In genomic region chr7:149240637-149241036, GRCh38 we compare ENCODE assay signal across 8 cellular contexts. TPM values are rescaled to one million over a fixed set of nuclear protein-coding genes. Genes with fewer than 3 reads are reported as not detected.
DNase-seq lines count a peak whose midpoint lies in the region; ATAC-seq and TF ChIP-seq lines count a peak whose summit lies in the region.

No MANE protein-coding gene starts in this region.

- H3K36me3 Mint-ChIP-seq in CD8-positive, alpha-beta T cell: peaks cover 10% of the 10 kb centered on the region
- peaks cover 15% of the 10 kb centered on the region for H3K36me3 Mint-ChIP-seq in endodermal cell (ENCODE audit: low read depth)

- peaks cover 41% of the 10 kb centered on the region for H3K4me1 Mint-ChIP-seq in CD8-positive, alpha-beta T cell (ENCODE audit: low read depth)
- peaks cover 6% of the 10 kb centered on the region for H3K4me1 Mint-ChIP-seq in endodermal cell

- H3K36me3 ChIP-seq in CD8-positive, alpha-beta T cell (ENCODE audit: insufficient read depth, low read length): no peaks in the 10 kb centered on the region
- peaks cover 18% of the 10 kb centered on the region for H3K36me3 ChIP-seq in OCI-LY3 (replicated peaks; ENCODE audit: low read depth, low read length)
- peaks cover 4% of the 10 kb centered on the region for H3K36me3 ChIP-seq in endodermal cell (ENCODE audit: control insufficient read depth, insufficient read depth, low read length)
- H3K36me3 ChIP-seq in neuronal stem cell (replicated peaks in 1 of 2; ENCODE audit: control insufficient read depth in 2 of 2, insufficient read depth in 2 of 2, low read length in 2 of 2): no peaks in the 10 kb centered on the region

- H3K4me2 ChIP-seq in OCI-LY3 (ENCODE audit: low read length) (peak overlapping the region; percentile 98), neuronal stem cell (ENCODE audit: insufficient read depth, low read length, poor library complexity, severe bottlenecking) (peak overlapping the region; percentile 84)

- peak overlapping the region; percentile 91 for H3K27ac Mint-ChIP-seq in CD8-positive, alpha-beta T cell
- H3K27ac Mint-ChIP-seq in endodermal cell: no peak overlapping the region

- no peaks in the 10 kb centered on the region for H3K27me3 ChIP-seq in CD8-positive, alpha-beta T cell (ENCODE audit: insufficient read depth, low read length)
- H3K27me3 ChIP-seq in OCI-LY3 (ENCODE audit: low read depth, low read length) (peaks cover 10% of the 10 kb centered on the region; the same call in 1 of the 2 replicates), endodermal cell (ENCODE audit: control insufficient read depth, insufficient read depth, low read length, poor library complexity, severe bottlenecking) (peaks cover 9% of the 10 kb centered on the region), neuronal stem cell (ENCODE audit: control insufficient read depth in 3 of 3, insufficient read depth in 3 of 3, low read depth in 1 of 3, low read length in 3 of 3) (no peaks in the 10 kb centered on the region), foreskin keratinocyte (no peaks in the 10 kb centered on the region)

- peak overlapping the region; percentile 81 for H3K4me3 ChIP-seq in CD8-positive, alpha-beta T cell (ENCODE audit: low read depth, low read length)
- H3K4me3 ChIP-seq in OCI-LY3 (ENCODE audit: low read length) (peak overlapping the region; percentile 94), endodermal cell (ENCODE audit: low read length) (peak overlapping the region; percentile 98), neuronal stem cell (ENCODE audit: low read length in 2 of 2) (peak overlapping the region in 1 of 2 donors; percentile 72)

- H3K14ac ChIP-seq in neuronal stem cell (ENCODE audit: low read length): no peak overlapping the region

- no peak for DNase-seq in CD8-positive, alpha-beta T cell
- DNase-seq in endodermal cell (no peak), neuronal stem cell (ENCODE audit: low spot score) (no peak), foreskin keratinocyte (no peak), NCI-H345 treated with DMSO at 0.1 percent for 48 hours (lab: John Stamatoyannopoulos, UW; ENCODE audit: unreplicated experiment) (no peak)

- H4K91ac ChIP-seq in neuronal stem cell (ENCODE audit: low read depth, low read length, poor library complexity): no peak overlapping the region

- POLR2A ChIA-PET in CD8-positive, alpha-beta T cell (lab: Charles Lee): interaction anchor here (1.0 kb wide), 1 partner anchor 45 kb away, joined by 3 read pairs; the partner anchor contains the start of gene ZNF282

- peaks cover 23% of the 10 kb centered on the region for H3K4me1 ChIP-seq in CD8-positive, alpha-beta T cell (ENCODE audit: insufficient read depth, low read length)
- H3K4me1 ChIP-seq in OCI-LY3 (ENCODE audit: low read length) (peaks cover 16% of the 10 kb centered on the region), endodermal cell (ENCODE audit: control insufficient read depth, insufficient read depth, low read length) (no peaks in the 10 kb centered on the region), neuronal stem cell (ENCODE audit: control insufficient read depth in 2 of 2, insufficient read depth in 1 of 2, low read depth in 1 of 2, low read length in 2 of 2) (no peaks in the 10 kb centered on the region), foreskin keratinocyte (peaks cover 17% of the 10 kb centered on the region)

- no peak overlapping the region for H3K27ac ChIP-seq in CD8-positive, alpha-beta T cell (ENCODE audit: low read depth, low read length)
- H3K27ac ChIP-seq in OCI-LY3 (ENCODE audit: low read length) (no peak overlapping the region), endodermal cell (ENCODE audit: low read depth, low read length) (no peak overlapping the region), neuronal stem cell (replicated peaks; ENCODE audit: low read length) (no peak overlapping the region), foreskin keratinocyte (no peak overlapping the region)

- H3K9me3 Mint-ChIP-seq in CD8-positive, alpha-beta T cell: peaks cover 2% of the 10 kb centered on the region
- peaks cover 12% of the 10 kb centered on the region for H3K9me3 Mint-ChIP-seq in endodermal cell

- H3K18ac ChIP-seq in neuronal stem cell (ENCODE audit: low read length): no peak overlapping the region

- H3K4ac ChIP-seq in neuronal stem cell (ENCODE audit: low read length): no peak overlapping the region

- H3K79me2 ChIP-seq in OCI-LY3 (ENCODE audit: low read length): peaks cover 32% of the 10 kb centered on the region

- H3K9me3 ChIP-seq in CD8-positive, alpha-beta T cell (ENCODE audit: low read length): no peaks in the 10 kb centered on the region
- H3K9me3 ChIP-seq in OCI-LY3 (ENCODE audit: insufficient read depth, low read length) (peaks cover 14% of the 10 kb centered on the region; the same call in 1 of the 2 replicates), endodermal cell (ENCODE audit: control insufficient read depth, low read length) (peaks cover 10% of the 10 kb centered on the region), neuronal stem cell (replicated peaks in 1 of 2; ENCODE audit: control insufficient read depth in 2 of 2, insufficient read depth in 1 of 2, low read depth in 1 of 2, low read length in 2 of 2) (peaks cover 2 to 6% of the 10 kb centered on the region in 2 donors)

- H3K9ac ChIP-seq in OCI-LY3 (ENCODE audit: low read length) (0 out of 2 replicates have a peak overlapping the region, but pooled peaks have one; percentile 78), endodermal cell (ENCODE audit: extremely low read depth, low read length, poor library complexity, severe bottlenecking) (peak overlapping the region; percentile 92), neuronal stem cell (ENCODE audit: low read depth, low read length, poor library complexity) (no peak overlapping the region)

- H4K20me1 ChIP-seq in OCI-LY3 (ENCODE audit: insufficient read depth, low read length): no peaks in the 10 kb centered on the region; the same call in 1 of the 2 replicates

- WGBS in endodermal cell (ENCODE audit: insufficient coverage in 1 of 2, insufficient read length in 1 of 2), 2 experiments: 86 to 91% methylated on average over 5 of the region's 5 CpGs
- no CpG with 5 or more reads among the region's 5 CpGs for WGBS in neuronal stem cell (ENCODE audit: extremely low coverage in 2 of 2, insufficient read length in 2 of 2, insufficient replicate concordance in 1 of 2), 2 donors

- no peak overlapping the region for H2BK12ac ChIP-seq in neuronal stem cell (ENCODE audit: low read length)

- H3K4me3 Mint-ChIP-seq in CD8-positive, alpha-beta T cell: peak overlapping the region; percentile 92
- H3K4me3 Mint-ChIP-seq in endodermal cell: peak overlapping the region; percentile 97

- no peak for ATAC-seq in CD8-positive, alpha-beta T cell
- ATAC-seq in HG02798 (IDR thresholded peaks at IDR 0.05; ENCODE audit: poor library complexity, unreplicated experiment) (no peak), foreskin keratinocyte (no peak), GM18858 (IDR thresholded peaks at IDR 0.05; ENCODE audit: unreplicated experiment) (no peak)

- no peak overlapping the region for H2BK15ac ChIP-seq in neuronal stem cell (ENCODE audit: low read length)

- H2AK5ac ChIP-seq in neuronal stem cell (ENCODE audit: low read depth, low read length): no peak overlapping the region

- peaks cover 8% of the 10 kb centered on the region for H3K79me1 ChIP-seq in neuronal stem cell (ENCODE audit: low read depth, low read length)

- CTCF ChIA-PET in CD8-positive, alpha-beta T cell (lab: Charles Lee): interaction anchor here (0.9 to 1.2 kb wide), 3 partner anchors 20 to 37 kb away, joined by 3 to 8 read pairs (median 3); partner anchors contain the start of gene ZNF783

- H2AFZ ChIP-seq in OCI-LY3 (ENCODE audit: low read depth, low read length) (no peak overlapping the region), neuronal stem cell (ENCODE audit: low read length) (no peak overlapping the region)

- H2BK5ac ChIP-seq in neuronal stem cell (ENCODE audit: low read length): no peak overlapping the region

- TF ChIP-seq CTCF in CD8-positive, alpha-beta T cell (IDR thresholded peaks at IDR 0.05): no peak
- TF ChIP-seq CTCF in OCI-LY3 (IDR thresholded peaks at IDR 0.05; ENCODE audit: low read depth, low read length): no peak
- no peak for TF ChIP-seq CTCF in endodermal cell (conservative IDR thresholded peaks at IDR 0.05)
- TF ChIP-seq CTCF in foreskin keratinocyte (conservative IDR thresholded peaks at IDR 0.05): no peak

- peaks cover 5% of the 10 kb centered on the region for H3K27me3 Mint-ChIP-seq in CD8-positive, alpha-beta T cell (ENCODE audit: low read depth)
- peaks cover 18% of the 10 kb centered on the region for H3K27me3 Mint-ChIP-seq in endodermal cell (ENCODE audit: insufficient read depth)

- H3K23ac ChIP-seq in neuronal stem cell (ENCODE audit: low read depth, low read length, poor library complexity): no peak overlapping the region

- intact Hi-C loops in CD8-positive, alpha-beta T cell (cut with DNase I, micrococcal nuclease): loop anchor here in 1 of 2 experiments (1.0 to 2.0 kb wide), 2 partner anchors 22 to 44 kb away; partner anchors contain the start of gene ZNF783

- H2BK120ac ChIP-seq in neuronal stem cell (ENCODE audit: low read depth, low read length): no peak overlapping the region

- H4K8ac ChIP-seq in neuronal stem cell (ENCODE audit: low read depth, low read length): no peak overlapping the region

RNA-seq across cellular contexts. Expression of gene ZNF212, which starts 1.2 kb away (rescaled TPM):
- 10 to 100 TPM; 20.9 to 22.1 TPM for total RNA-seq in CD8-positive, alpha-beta T cell
- total RNA-seq in endodermal cell: 10 to 100 TPM; 15.8 to 17.6 TPM
- 12.5 TPM for polyA plus RNA-seq in endodermal cell (2013, experiment 1 of 2)
- 12.9 TPM for polyA plus RNA-seq in endodermal cell (2013, experiment 2 of 2)
- 8.9 TPM for polyA plus RNA-seq in neuronal stem cell (2013, experiment 1 of 2)
- 9.1 TPM for polyA plus RNA-seq in neuronal stem cell (2013, experiment 2 of 2)
- total RNA-seq in foreskin keratinocyte: 7.2 and 7.5 TPM in 2 replicates
- 6.1 and 6.5 TPM in 2 replicates for polyA plus RNA-seq in foreskin keratinocyte

RNA-seq across cellular contexts. Expression of gene ZNF783, which starts 21.4 kb away (rescaled TPM):
- 10 to 100 TPM; 24.0 to 27.3 TPM for total RNA-seq in CD8-positive, alpha-beta T cell
- total RNA-seq in endodermal cell: 10 to 100 TPM; 12.1 to 13.2 TPM
- 9.0 TPM for polyA plus RNA-seq in endodermal cell (2013, experiment 1 of 2)
- polyA plus RNA-seq in endodermal cell (2013, experiment 2 of 2): 6.3 TPM
- 5.0 TPM for polyA plus RNA-seq in neuronal stem cell (2013, experiment 1 of 2)
- polyA plus RNA-seq in neuronal stem cell (2013, experiment 2 of 2): 4.6 TPM
- total RNA-seq in foreskin keratinocyte: 7.4 and 7.5 TPM in 2 replicates
- 3.6 and 4.0 TPM in 2 replicates for polyA plus RNA-seq in foreskin keratinocyte

RNA-seq across cellular contexts. Expression of gene ZNF282, which starts 45.3 kb away (rescaled TPM):
- 10 to 100 TPM; 12.5 to 14.9 TPM for total RNA-seq in CD8-positive, alpha-beta T cell
- total RNA-seq in endodermal cell: 10 to 100 TPM; 28.8 to 29.8 TPM
- polyA plus RNA-seq in endodermal cell (2013, experiment 1 of 2): 21.3 TPM
- 19.3 TPM for polyA plus RNA-seq in endodermal cell (2013, experiment 2 of 2)
- 13.7 TPM for polyA plus RNA-seq in neuronal stem cell (2013, experiment 1 of 2)
- polyA plus RNA-seq in neuronal stem cell (2013, experiment 2 of 2): 13.0 TPM
- 25.4 and 30.7 TPM in 2 replicates for total RNA-seq in foreskin keratinocyte
- 19.2 and 20.9 TPM in 2 replicates for polyA plus RNA-seq in foreskin keratinocyte
